8 cellular contexts compared by ENCODE assay signal in genomic region chr17:16584273-16584995, GRCh38. TPM values are rescaled to one million over a fixed set of nuclear protein-coding genes. Genes with fewer than 3 reads are reported as not detected.
DNase-seq lines count a peak whose midpoint lies in the region; ATAC-seq lines count a peak whose summit lies in the region.

No MANE protein-coding gene starts in this region.

- peaks cover 8% of the 10 kb centered on the region for H3K27me3 ChIP-seq in neuron (ENCODE audit: insufficient read depth, low read length)

- H3K4me3 ChIP-seq in neuron (ENCODE audit: low read length) = peak overlapping the region; percentile 2

- in situ Hi-C loops in G401 (cut with HindIII; ENCODE audit: low sequenced_read_pairs) (no loop called here), SK-MEL-5 (cut with HindIII; ENCODE audit: low pct_unique_long_range_greater_than_20kb, low sequenced_read_pairs) (no loop called here)

- H3K27me3 Mint-ChIP-seq in activated naive CD4-positive, alpha-beta T cell treated with anti-CD3 and anti-CD28 coated beads, Interleukin-2, amount 10 ng/mL, durations not matched to agents 7 days and 5 days = peaks cover 71% of the 10 kb centered on the region
- peaks cover 45% of the 10 kb centered on the region for H3K27me3 Mint-ChIP-seq in stimulated activated naive CD8-positive, alpha-beta T cell treated with anti-CD3 and anti-CD28 coated beads, Interleukin-15, Interleukin-2, amounts not matched to agents 100 ng/mL and 50 ng/mL, for 24 hours

- DNase-seq in G401 (ENCODE audit: low spot score) = peak; percentile 90
- peak; percentile 92 for DNase-seq in LoVo (ENCODE audit: low spot score)
- DNase-seq in SK-MEL-5 (ENCODE audit: low read depth, low spot score) = peak; percentile 82
- DNase-seq in activated naive CD4-positive, alpha-beta T cell treated with anti-CD3 and anti-CD28 coated beads, Interleukin-2, amount 10 ng/mL, durations not matched to agents 7 days and 5 days = peak; percentile 94
- peak; percentile 94 for DNase-seq in germinal center (ENCODE audit: low spot score)

- H3K9me3 ChIP-seq in neuron (ENCODE audit: low read length) = peaks cover 7% of the 10 kb centered on the region

- peak overlapping the region; percentile 69 for H3K4me3 Mint-ChIP-seq in activated naive CD4-positive, alpha-beta T cell treated with anti-CD3 and anti-CD28 coated beads, Interleukin-2, amount 10 ng/mL, durations not matched to agents 7 days and 5 days
- peak overlapping the region; percentile 78 for H3K4me3 Mint-ChIP-seq in stimulated activated naive CD8-positive, alpha-beta T cell treated with anti-CD3 and anti-CD28 coated beads, Interleukin-15, Interleukin-2, amounts not matched to agents 100 ng/mL and 50 ng/mL, for 24 hours

- CTCF ChIA-PET in activated naive CD4-positive, alpha-beta T cell treated with anti-CD3 and anti-CD28 coated beads, Interleukin-2, amount 10 ng/mL, durations not matched to agents 7 days and 5 days (lab: Charles Lee) = interaction anchor here (0.6 to 4.8 kb wide), 10 partner anchors 9 to 232 kb away, joined by 3 to 19 read pairs (median 3); partner anchors contain the start of gene ZNF287

- no peaks in the 10 kb centered on the region for H3K4me1 ChIP-seq in neuron (ENCODE audit: insufficient read depth, low read length)

- H3K4me1 Mint-ChIP-seq in activated naive CD4-positive, alpha-beta T cell treated with anti-CD3 and anti-CD28 coated beads, Interleukin-2, amount 10 ng/mL, durations not matched to agents 7 days and 5 days = peaks cover 31% of the 10 kb centered on the region
- peaks cover 11% of the 10 kb centered on the region for H3K4me1 Mint-ChIP-seq in stimulated activated naive CD8-positive, alpha-beta T cell treated with anti-CD3 and anti-CD28 coated beads, Interleukin-15, Interleukin-2, amounts not matched to agents 100 ng/mL and 50 ng/mL, for 24 hours (ENCODE audit: low read depth)

- peak overlapping the region; percentile 77 for H3K27ac Mint-ChIP-seq in activated naive CD4-positive, alpha-beta T cell treated with anti-CD3 and anti-CD28 coated beads, Interleukin-2, amount 10 ng/mL, durations not matched to agents 7 days and 5 days
- H3K27ac Mint-ChIP-seq in stimulated activated naive CD8-positive, alpha-beta T cell treated with anti-CD3 and anti-CD28 coated beads, Interleukin-15, Interleukin-2, amounts not matched to agents 100 ng/mL and 50 ng/mL, for 24 hours = peak overlapping the region; percentile 21

- H3K36me3 ChIP-seq in neuron (ENCODE audit: insufficient read depth, low read length) = no peaks in the 10 kb centered on the region

- no peak for ATAC-seq in HG03139 (IDR thresholded peaks at IDR 0.05; ENCODE audit: unreplicated experiment)

- peaks cover 7% of the 10 kb centered on the region for H3K9me3 Mint-ChIP-seq in activated naive CD4-positive, alpha-beta T cell treated with anti-CD3 and anti-CD28 coated beads, Interleukin-2, amount 10 ng/mL, durations not matched to agents 7 days and 5 days
- no peaks in the 10 kb centered on the region for H3K9me3 Mint-ChIP-seq in stimulated activated naive CD8-positive, alpha-beta T cell treated with anti-CD3 and anti-CD28 coated beads, Interleukin-15, Interleukin-2, amounts not matched to agents 100 ng/mL and 50 ng/mL, for 24 hours

- H3K36me3 Mint-ChIP-seq in activated naive CD4-positive, alpha-beta T cell treated with anti-CD3 and anti-CD28 coated beads, Interleukin-2, amount 10 ng/mL, durations not matched to agents 7 days and 5 days = no peaks in the 10 kb centered on the region
- H3K36me3 Mint-ChIP-seq in stimulated activated naive CD8-positive, alpha-beta T cell treated with anti-CD3 and anti-CD28 coated beads, Interleukin-15, Interleukin-2, amounts not matched to agents 100 ng/mL and 50 ng/mL, for 24 hours (ENCODE audit: low read depth) = no peaks in the 10 kb centered on the region

- no peak overlapping the region for H2AFZ ChIP-seq in neuron (ENCODE audit: low read depth, low read length)

RNA-seq across cellular contexts. Expression of gene ZNF287, which starts 15.4 kb away (rescaled TPM):
- total RNA-seq in G401 (2014; rRNA removed; shearing (Covaris generic)) = 2.6 and 7.6 TPM in 2 replicates
- 5.0 and 6.3 TPM in 2 replicates for total RNA-seq in SK-MEL-5 (2014; rRNA removed; shearing (Covaris generic))
- 4.6 and 8.6 TPM in 2 replicates for polyA plus RNA-seq in SK-MEL-5 (2015; cell fraction: cytosol; rRNA removed)
- polyA plus RNA-seq in SK-MEL-5 (2015; cell fraction: nucleus; rRNA removed) = 4.7 and 7.5 TPM in 2 replicates
